In genomic region chr2:220081171-220081570, GRCh38 we compare ENCODE assay signal across 1 cellular context.
TF ChIP-seq lines count a peak whose summit lies in the region.

No MANE protein-coding gene starts in this region.

TF ChIP-seq in WTC11, 78 proteins besides CTCF, POLR2A, EP300 and RAD21 (continued from another document):
- no peak for TF ChIP-seq ZNF416 (CRISPR knock-in tag; IDR thresholded peaks at IDR 0.05)
